Comparison of ENCODE assay signal across 25 cellular contexts in the genomic region with DNA sequence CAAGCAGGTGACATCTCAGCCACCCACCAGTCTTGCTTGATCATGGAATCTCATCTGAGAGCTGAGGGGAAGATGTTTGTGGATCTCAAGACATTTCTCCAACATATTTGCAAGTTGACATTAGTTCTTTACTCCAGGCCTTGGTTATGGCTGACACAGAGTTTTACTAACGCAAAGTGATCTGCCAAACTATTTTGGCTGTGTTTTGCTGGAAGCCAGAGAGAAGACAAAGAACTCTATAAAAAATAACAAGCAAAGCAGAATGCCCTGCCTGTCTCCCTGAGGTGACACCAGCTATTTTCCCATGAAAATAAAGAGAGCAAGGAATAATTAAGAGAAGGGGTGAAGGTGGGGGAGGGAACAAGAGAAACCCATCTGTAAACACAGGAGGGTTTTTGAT.
"Had no signal": no experiment of that assay in that cellular context is flagged by ENCODE, and none has a peak within 500 bp of the region (broad histone marks: within the 10 kb centered on the region; RNA-seq: fewer than 3 reads in every experiment).

No MANE protein-coding gene starts in this region.

- H3K27me3 ChIP-seq: SJSA1 had no signal

- H3K27ac ChIP-seq: KMS-11, RWPE1, SJSA1 had no signal

- DNase-seq: activated CD4-positive, alpha-beta T cell treated with anti-CD3 and anti-CD28 coated beads for 48 hours; activated CD4-positive, alpha-beta T cell treated with anti-CD3 and anti-CD28 coated beads, Interleukin-2, amount 50 U/mL, for 48 hours; activated CD4-positive, CD25-positive, alpha-beta regulatory T cell treated with anti-CD3 and anti-CD28 coated beads, Interleukin-2, amount 50 U/mL, for 72 hours; activated CD8-positive, alpha-beta memory T cell treated with anti-CD3 and anti-CD28 coated beads, Interleukin-2, amount 10 ng/mL, durations not matched to agents 7 days and 5 days; activated effector memory CD4-positive, alpha-beta T cell treated with Interleukin-2 at 50 U/mL for 16 hours; activated naive CD4-positive, alpha-beta T cell; activated T-cell treated with anti-CD3 and anti-CD28 coated beads, Interleukin-2, amount 50 U/mL, for 24 hours; aorta; NCI-H1092; NCI-H1930; NCI-H524 treated with DMSO at 0.1 percent for 48 hours; NCI-H82; OCI-M1; Right ventricle myocardium superior; SW 1271 had no signal

- H3K4me1 Mint-ChIP-seq: activated CD8-positive, alpha-beta memory T cell treated with anti-CD3 and anti-CD28 coated beads, Interleukin-2, amount 10 ng/mL, durations not matched to agents 7 days and 5 days; activated naive CD4-positive, alpha-beta T cell treated with anti-CD3 and anti-CD28 coated beads, Interleukin-2, amount 50 U/mL, for 24 hours; central memory CD8-positive, alpha-beta T cell had no signal

- H3K4me1 ChIP-seq: SJSA1 had no signal

- H3K4me3 Mint-ChIP-seq: activated CD8-positive, alpha-beta memory T cell treated with anti-CD3 and anti-CD28 coated beads, Interleukin-2, amount 10 ng/mL, durations not matched to agents 7 days and 5 days; activated naive CD4-positive, alpha-beta T cell treated with anti-CD3 and anti-CD28 coated beads, Interleukin-2, amount 50 U/mL, for 24 hours; activated T-cell treated with anti-CD3 and anti-CD28 coated beads, Interleukin-2, amount 50 U/mL, for 24 hours; activated T-helper 1 cell treated with anti-CD3 and anti-CD28 coated beads, Interleukin-12 subunit alpha, Interleukin-12 subunit beta, Interleukin-2, Interleukin-4 antibody, amounts not matched to agents 30 ng/mL and 10 ng/mL and 1 ng/mL, durations not matched to agents 14 hours and 24 hours and 36 hours; central memory CD8-positive, alpha-beta T cell; T-helper 1 cell treated with Interleukin-12 subunit alpha and Interleukin-12 subunit beta and Interleukin-4 antibody, amounts not matched to agents 30 μg/mL and 1 μg/mL, for 36 hours; WTC11 had no signal

- H3K9me3 Mint-ChIP-seq: activated naive CD4-positive, alpha-beta T cell treated with anti-CD3 and anti-CD28 coated beads, Interleukin-2, amount 50 U/mL, for 24 hours; activated T-helper 1 cell treated with anti-CD3 and anti-CD28 coated beads, Interleukin-12 subunit alpha, Interleukin-12 subunit beta, Interleukin-2, Interleukin-4 antibody, amounts not matched to agents 30 ng/mL and 10 ng/mL and 1 ng/mL, durations not matched to agents 14 hours and 24 hours and 36 hours; T-helper 1 cell treated with Interleukin-12 subunit alpha and Interleukin-12 subunit beta and Interleukin-4 antibody, amounts not matched to agents 30 μg/mL and 1 μg/mL, for 36 hours had no signal

- H3K27ac Mint-ChIP-seq: activated CD8-positive, alpha-beta memory T cell treated with anti-CD3 and anti-CD28 coated beads, Interleukin-2, amount 10 ng/mL, durations not matched to agents 7 days and 5 days; activated naive CD4-positive, alpha-beta T cell treated with anti-CD3 and anti-CD28 coated beads, Interleukin-2, amount 50 U/mL, for 24 hours; activated T-cell treated with anti-CD3 and anti-CD28 coated beads, Interleukin-2, amount 50 U/mL, for 24 hours; activated T-helper 1 cell treated with anti-CD3 and anti-CD28 coated beads, Interleukin-12 subunit alpha, Interleukin-12 subunit beta, Interleukin-2, Interleukin-4 antibody, amounts not matched to agents 30 ng/mL and 10 ng/mL and 1 ng/mL, durations not matched to agents 14 hours and 24 hours and 36 hours; T-helper 1 cell treated with Interleukin-12 subunit alpha and Interleukin-12 subunit beta and Interleukin-4 antibody, amounts not matched to agents 30 μg/mL and 1 μg/mL, for 36 hours; WTC11 had no signal

- H3K36me3 ChIP-seq: SJSA1 had no signal

- H3K27me3 Mint-ChIP-seq: activated CD8-positive, alpha-beta memory T cell treated with anti-CD3 and anti-CD28 coated beads, Interleukin-2, amount 10 ng/mL, durations not matched to agents 7 days and 5 days; activated T-cell treated with anti-CD3 and anti-CD28 coated beads, Interleukin-2, amount 50 U/mL, for 24 hours had no signal

- ATAC-seq: activated CD8-positive, alpha-beta memory T cell treated with anti-CD3 and anti-CD28 coated beads, Interleukin-2, amount 10 ng/mL, durations not matched to agents 7 days and 5 days; Panc1; SK-N-SH treated with all-trans-retinoic acid at 6 μM for 48 hours; WTC11 had no signal

- H3K4me3 ChIP-seq: SJSA1 had no signal

- H3K36me3 Mint-ChIP-seq: activated CD8-positive, alpha-beta memory T cell treated with anti-CD3 and anti-CD28 coated beads, Interleukin-2, amount 10 ng/mL, durations not matched to agents 7 days and 5 days; activated naive CD4-positive, alpha-beta T cell treated with anti-CD3 and anti-CD28 coated beads, Interleukin-2, amount 50 U/mL, for 24 hours; WTC11 had no signal
